ENCODE assay signal across 8 cellular contexts in genomic region chr12:106342397-106343212, GRCh38. TPM values are rescaled to one million over a fixed set of nuclear protein-coding genes. Genes with fewer than 3 reads are reported as not detected.
DNase-seq lines count a peak whose midpoint lies in the region; ATAC-seq and TF ChIP-seq lines count a peak whose summit lies in the region.
"Had no signal": no experiment of that assay in that cellular context is flagged by ENCODE, and none has a peak within 500 bp of the region (broad histone marks: within the 10 kb centered on the region; RNA-seq: fewer than 3 reads in every experiment).

No MANE protein-coding gene starts in this region.

- H3K36me3 ChIP-seq in IMR-90 (ENCODE audit: control insufficient read depth, insufficient read depth, low read length) (peaks cover 4% of the 10 kb centered on the region), right lobe of liver (no peaks in the 10 kb centered on the region), thymus (ENCODE audit: control insufficient read depth, insufficient read depth) (peaks cover 22% of the 10 kb centered on the region)

- POLR2A ChIA-PET in IMR-90 (lab: Charles Lee; ENCODE audit: unreplicated experiment) = no interaction called here

- H3K36me3 Mint-ChIP-seq in chondrocyte (ENCODE audit: low read depth) = peaks cover 6% of the 10 kb centered on the region
- H3K36me3 Mint-ChIP-seq in natural killer cell treated with Interleukin-12 subunit alpha and Interleukin-12 subunit beta and Interleukin-15 and Interleukin-18, amount 100 ng/mL, for 72 hours = peaks cover 4% of the 10 kb centered on the region

- no peak overlapping the region for H4K5ac ChIP-seq in IMR-90 (ENCODE audit: low read depth, low read length)

- H2AK5ac ChIP-seq in IMR-90 (ENCODE audit: low read depth, low read length) = no peak overlapping the region; the same call in 1 of the 2 replicates

- H3K9ac ChIP-seq in IMR-90 (ENCODE audit: low read depth, low read length) = peak overlapping the region; percentile 51; the same call in 1 of the 2 replicates

- H3K4me3 ChIP-seq in IMR-90 (ENCODE audit: insufficient read depth, low read depth, low read length) = peak overlapping the region; percentile 15; the same call in 1 of the 2 replicates
- H3K4me3 ChIP-seq in right lobe of liver = no peak overlapping the region
- no peak overlapping the region for H3K4me3 ChIP-seq in thymus (ENCODE audit: low read length)
- H3K4me3 ChIP-seq: Peyer's patch had no signal

- dilution Hi-C loops in IMR-90 (cut with HindIII; ENCODE audit: low sequenced_read_pairs, unreplicated experiment) = no loop called here

- no peak overlapping the region; the same call in 1 of the 2 replicates for H3K4ac ChIP-seq in IMR-90 (ENCODE audit: low read depth, low read length)

- peak overlapping the region; percentile 62 for H3K4me3 Mint-ChIP-seq in chondrocyte (ENCODE audit: unreplicated experiment)
- no peak overlapping the region for H3K4me3 Mint-ChIP-seq in natural killer cell treated with Interleukin-12 subunit alpha and Interleukin-12 subunit beta and Interleukin-15 and Interleukin-18, amount 100 ng/mL, for 72 hours

- TF ChIP-seq CTCF in IMR-90 (conservative IDR thresholded peaks at IDR 0.05; ENCODE audit: low read depth, low read length) (no peak), chondrocyte (IDR thresholded peaks at IDR 0.05) (peak; percentile 22), right lobe of liver (IDR thresholded peaks at IDR 0.05) (no peak)

- H3K4me1 Mint-ChIP-seq in chondrocyte (ENCODE audit: low read depth) = peaks cover 19% of the 10 kb centered on the region
- H3K4me1 Mint-ChIP-seq in natural killer cell treated with Interleukin-12 subunit alpha and Interleukin-12 subunit beta and Interleukin-15 and Interleukin-18, amount 100 ng/mL, for 72 hours (ENCODE audit: low read depth in 2 of 2) = no peaks in the 10 kb centered on the region

- no peak for TF ChIP-seq RAD21 in IMR-90 (IDR thresholded peaks at IDR 0.05; ENCODE audit: low read length)

- no peak overlapping the region for H3K18ac ChIP-seq in IMR-90 (ENCODE audit: low read depth, low read length)

- H4K91ac ChIP-seq in IMR-90 (ENCODE audit: insufficient read depth, low read depth, low read length) = no peak overlapping the region

- H3K27me3 Mint-ChIP-seq in chondrocyte (ENCODE audit: low read depth) = no peaks in the 10 kb centered on the region
- H3K27me3 Mint-ChIP-seq in natural killer cell treated with Interleukin-12 subunit alpha and Interleukin-12 subunit beta and Interleukin-15 and Interleukin-18, amount 100 ng/mL, for 72 hours = no peaks in the 10 kb centered on the region

- peak; percentile 94 for ATAC-seq in IMR-90 (ENCODE audit: low read depth)
- ATAC-seq in right lobe of liver = peak; percentile 79 to 89 (median 88)
- no peak for ATAC-seq in natural killer cell treated with Interleukin-12 subunit alpha and Interleukin-12 subunit beta and Interleukin-15 and Interleukin-18, amount 100 ng/mL, for 72 hours

- DNase-seq in IMR-90 (peak; percentile 75), chondrocyte (ENCODE audit: low spot score) (no peak), right lobe of liver (peak; percentile 54 to 61 (median 57)), NAMALWA (ENCODE audit: low spot score) (no peak), cerebellum (ENCODE audit: low spot score) (no peak)
- no peak for DNase-seq in natural killer cell treated with Interleukin-12 subunit alpha and Interleukin-12 subunit beta and Interleukin-15 and Interleukin-18, amount 100 ng/mL, for 72 hours (ENCODE audit: low spot score)

- no peak overlapping the region for H2BK120ac ChIP-seq in IMR-90 (ENCODE audit: low read depth, low read length)

- intact Hi-C loops in IMR-90 (cut with micrococcal nuclease) = loop anchor here (5.0 kb wide), 1 partner anchor 95 kb away; the partner anchor contains the start of gene CKAP4
- intact Hi-C loops in right lobe of liver (cut with DNase I) = no loop called here

- no CpG with 5 or more reads among the region's 9 CpGs for WGBS in IMR-90 (ENCODE audit: extremely low coverage in 2 of 2, insufficient read length in 1 of 2), 2 experiments
- 23% methylated on average over 9 of the region's 9 CpGs for WGBS in right lobe of liver (ENCODE audit: insufficient coverage, low coverage, low lambda C conversion rate, missing lambda C conversion rate)
- WGBS in thymus = 93% methylated on average over 9 of the region's 9 CpGs

- no peaks in the 10 kb centered on the region for H3K79me1 ChIP-seq in IMR-90 (ENCODE audit: low read depth in 1 of 2, low read length in 2 of 2)

- H3K9me1 ChIP-seq in IMR-90 (ENCODE audit: insufficient read depth, low read length) = peaks cover 4% of the 10 kb centered on the region

- peak overlapping the region; percentile 69 for H3K4me2 ChIP-seq in IMR-90 (ENCODE audit: low read depth, low read length)

- no peak overlapping the region for H3K23ac ChIP-seq in IMR-90 (ENCODE audit: low read depth, low read length)

- H4K8ac ChIP-seq in IMR-90 (ENCODE audit: low read depth in 2 of 2, low read length in 2 of 2) = no peak overlapping the region

- no peaks in the 10 kb centered on the region for H3K9me3 ChIP-seq in IMR-90 (ENCODE audit: control insufficient read depth, insufficient read depth, low read length)
- no peaks in the 10 kb centered on the region for H3K9me3 ChIP-seq in right lobe of liver
- no peaks in the 10 kb centered on the region for H3K9me3 ChIP-seq in thymus (ENCODE audit: control insufficient read depth)
- H3K9me3 ChIP-seq: Peyer's patch had no signal

- no peak overlapping the region for H3K56ac ChIP-seq in IMR-90 (ENCODE audit: extremely low read depth, insufficient read depth, low read length)

- no TSS peak for BruUV-seq in IMR-90 (replicated peaks; lab: Mats Ljungman, UMichigan)

- no peak overlapping the region; the same call in 2 of the 3 replicates for H2BK15ac ChIP-seq in IMR-90 (ENCODE audit: low read depth, low read length)

- no peaks in the 10 kb centered on the region; the same call in 1 of the 2 replicates for H4K20me1 ChIP-seq in IMR-90 (ENCODE audit: insufficient read depth, low read length)

- CTCF ChIA-PET in IMR-90 (lab: Yijun Ruan, JAX) = no interaction called here

- TF ChIP-seq POLR2A in IMR-90 (IDR thresholded peaks at IDR 0.05; ENCODE audit: low read depth, low read length) (no peak), right lobe of liver (IDR thresholded peaks at IDR 0.05) (no peak)

- peak overlapping the region; percentile 94 for H3K27ac Mint-ChIP-seq in chondrocyte (ENCODE audit: unreplicated experiment)
- H3K27ac Mint-ChIP-seq in natural killer cell treated with Interleukin-12 subunit alpha and Interleukin-12 subunit beta and Interleukin-15 and Interleukin-18, amount 100 ng/mL, for 72 hours = no peak overlapping the region

- peak overlapping the region; percentile 55 for H2AFZ ChIP-seq in IMR-90 (replicated peaks; ENCODE audit: low read length, poor library complexity)

- H3K27ac ChIP-seq in IMR-90 (ENCODE audit: insufficient read depth, low read length) = no peak overlapping the region
- peak overlapping the region; percentile 12 to 30 (median 13) for H3K27ac ChIP-seq in right lobe of liver
- peak overlapping the region; percentile 10 for H3K27ac ChIP-seq in thymus (ENCODE audit: low read depth)

- H3K27me3 ChIP-seq in IMR-90 (ENCODE audit: control insufficient read depth, insufficient read depth, low read length) (no peaks in the 10 kb centered on the region), right lobe of liver (no peaks in the 10 kb centered on the region), thymus (ENCODE audit: control insufficient read depth, insufficient read depth) (no peaks in the 10 kb centered on the region)
- H3K27me3 ChIP-seq: Peyer's patch had no signal

- in situ Hi-C loops in IMR-90 (cut with MboI; ENCODE audit: low sequenced_read_pairs) = loop anchor here (5.0 kb wide), 1 partner anchor 115 kb away; no protein-coding TSS in a partner anchor

- no peak overlapping the region for H2BK20ac ChIP-seq in IMR-90 (ENCODE audit: low read depth, low read length)

- H3K4me1 ChIP-seq in IMR-90 (ENCODE audit: control insufficient read depth, insufficient read depth, low read length) (peaks cover 3% of the 10 kb centered on the region), right lobe of liver (peaks cover 0 to 16% (median 8%) of the 10 kb centered on the region in 4 donors), thymus (ENCODE audit: control insufficient read depth, insufficient read depth, low read length) (no peaks in the 10 kb centered on the region)

- H2AK9ac ChIP-seq in IMR-90 (replicated peaks; ENCODE audit: low read depth, low read length, poor library complexity) = peak overlapping the region; percentile 25

- H3K9me3 Mint-ChIP-seq in chondrocyte (ENCODE audit: low read depth) = peaks cover 4% of the 10 kb centered on the region
- no peaks in the 10 kb centered on the region for H3K9me3 Mint-ChIP-seq in natural killer cell treated with Interleukin-12 subunit alpha and Interleukin-12 subunit beta and Interleukin-15 and Interleukin-18, amount 100 ng/mL, for 72 hours

- H3K14ac ChIP-seq in IMR-90 (replicated peaks; ENCODE audit: low read depth, low read length) = peak overlapping the region; percentile 11

- no peak overlapping the region for H2BK5ac ChIP-seq in IMR-90 (ENCODE audit: low read depth, low read length, poor library complexity, severe bottlenecking)

TF ChIP-seq in IMR-90, 13 proteins besides CTCF, POLR2A, EP300 and RAD21:
- TF ChIP-seq FOS (IDR thresholded peaks at IDR 0.05; ENCODE audit: low read depth, low read length) = peak; percentile 40; the same call in 1 of the 2 replicates
- TF ChIP-seq CHD1 (IDR thresholded peaks at IDR 0.05; ENCODE audit: low read depth, low read length) = no peak
- TF ChIP-seq BHLHE40 (IDR thresholded peaks at IDR 0.05; ENCODE audit: low read depth, low read length) = peak; percentile 31; the same call in 1 of the 2 replicates
- no peak for TF ChIP-seq MXI1 (IDR thresholded peaks at IDR 0.05; ENCODE audit: borderline replicate concordance, low read depth, low read length)
TF ChIP-seq in IMR-90: peak in this region for 2.

RNA-seq across cellular contexts. Expression of gene POLR3B, which starts 14.9 kb away (rescaled TPM):
- total RNA-seq in IMR-90 (2012; rRNA removed) (15.4 and 20.0 TPM in 2 replicates), chondrocyte (9.6 to 14.5 TPM (median 10.7 TPM) in 3 replicates), right lobe of liver (10 to 100 TPM in 1 of 6 experiments, 1 to 10 TPM in 5; 6.8 to 10.9 (median 8.7) TPM), cerebellum (18.1 TPM)
- polyA plus RNA-seq in IMR-90 (2012; rRNA removed) (6.4 and 6.9 TPM in 2 replicates), thymus (4.5 TPM)
- 2.2 and 2.8 TPM in 2 replicates for polyA plus RNA-seq in IMR-90 (2012; cell fraction: cytosol; rRNA removed)
- polyA plus RNA-seq in IMR-90 (2012; cell fraction: nucleus; rRNA removed; ENCODE audit: low replicate concordance) = 1.5 and 5.6 TPM in 2 replicates
- 10 to 100 TPM in 1 of 2 donors, 1 to 10 TPM in 1; 9.0 to 12.3 TPM for total RNA-seq in natural killer cell treated with Interleukin-12 subunit alpha and Interleukin-12 subunit beta and Interleukin-15 and Interleukin-18, amount 100 ng/mL, for 72 hours

RNA-seq across cellular contexts. Expression of gene TCP11L2, which starts 40.1 kb away (rescaled TPM):
- total RNA-seq in IMR-90 (2012; rRNA removed) (26.4 and 32.8 TPM in 2 replicates), chondrocyte (16.4 to 31.2 TPM (median 29.5 TPM) in 3 replicates), right lobe of liver (10 to 100 TPM in 3 of 6 experiments, 1 to 10 TPM in 3; 7.3 to 14.2 (median 10.5) TPM), cerebellum (34.7 TPM)
- polyA plus RNA-seq in IMR-90 (2012; rRNA removed) (6.0 and 7.3 TPM in 2 replicates), thymus (5.9 TPM)
- 2.3 and 3.3 TPM in 2 replicates for polyA plus RNA-seq in IMR-90 (2012; cell fraction: cytosol; rRNA removed)
- polyA plus RNA-seq in IMR-90 (2012; cell fraction: nucleus; rRNA removed; ENCODE audit: low replicate concordance) = 3.4 and 22.1 TPM in 2 replicates
- total RNA-seq in natural killer cell treated with Interleukin-12 subunit alpha and Interleukin-12 subunit beta and Interleukin-15 and Interleukin-18, amount 100 ng/mL, for 72 hours = 1 to 10 TPM; 3.5 to 5.8 TPM

Comparison
In these comparisons a context has a peak if more than half of its experiments do, and no peak if none do; other contexts are left out.
1. ATAC-seq: peak in IMR-90 (single experiment) and right lobe of liver (4 of 4); none in natural killer cell treated with Interleukin-12 subunit alpha and Interleukin-12 subunit beta and Interleukin-15 and Interleukin-18, amount 100 ng/mL, for 72 hours (0 of 2).
2. DNase-seq: peak in IMR-90 (single experiment) and right lobe of liver (3 of 3); none in chondrocyte (single experiment), NAMALWA (single experiment), natural killer cell treated with Interleukin-12 subunit alpha and Interleukin-12 subunit beta and Interleukin-15 and Interleukin-18, amount 100 ng/mL, for 72 hours (single experiment) and cerebellum (single experiment).